ENCODE assay signal across 10 cellular contexts in the genomic region with DNA sequence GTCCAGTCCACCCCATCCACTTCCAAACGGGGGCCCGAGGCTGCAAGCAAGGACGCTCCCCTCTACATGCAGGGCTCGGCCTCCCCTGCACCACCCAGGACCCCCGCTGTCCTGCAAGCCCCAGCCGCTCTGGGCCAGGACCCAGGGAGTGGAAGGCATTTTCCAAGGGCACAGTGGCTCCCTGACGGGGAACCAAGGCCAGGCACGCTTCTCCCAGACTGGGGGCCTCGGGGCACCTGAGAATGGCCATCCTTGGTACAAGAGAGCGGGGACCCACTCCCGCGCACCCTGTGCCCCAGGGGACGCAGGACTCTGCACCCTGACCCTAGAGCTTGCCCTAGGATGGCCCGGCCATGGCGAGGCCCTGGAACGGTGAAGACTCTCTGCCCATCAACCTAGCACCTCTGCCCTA. TPM values are rescaled to one million over a fixed set of nuclear protein-coding genes. Genes with fewer than 3 reads are reported as not detected.
DNase-seq lines count a peak whose midpoint lies in the region; ATAC-seq, FAIRE-seq and TF ChIP-seq lines count a peak whose summit lies in the region.
"Had no signal": no experiment of that assay in that cellular context is flagged by ENCODE, and none has a peak within 500 bp of the region (broad histone marks: within the 10 kb centered on the region; RNA-seq: fewer than 3 reads in every experiment).

No MANE protein-coding gene starts in this region.

- H3K36me3 Mint-ChIP-seq in CD14-positive monocyte, result no peaks in the 10 kb centered on the region

- peak overlapping the region in 4 of 7 donors; percentile 9 to 63 (median 18) for H3K27ac Mint-ChIP-seq in CD14-positive monocyte

- H3K36me3 ChIP-seq in SJSA1, result peaks cover 6% of the 10 kb centered on the region; the same call in 1 of the 2 replicates
- H3K36me3 ChIP-seq in MG63, result no peaks in the 10 kb centered on the region

- H3K27ac ChIP-seq in SJSA1, result peak overlapping the region; percentile 96; the same call in 1 of the 2 replicates

- H3K27me3 Mint-ChIP-seq in CD14-positive monocyte (ENCODE audit: low read depth in 3 of 3), result peaks cover 5 to 21% (median 12%) of the 10 kb centered on the region in 3 donors

- H3K9me3 ChIP-seq in SJSA1 (replicated peaks) (peaks cover 9% of the 10 kb centered on the region), MG63 (no peaks in the 10 kb centered on the region)

- no peak for TF ChIP-seq CTCF in CD14-positive monocyte (IDR thresholded peaks at IDR 0.05)
- no peak for TF ChIP-seq CTCF in fibroblast of mammary gland (conservative IDR thresholded peaks at IDR 0.05; ENCODE audit: control insufficient read depth, insufficient read depth, low read depth, low read length)
- TF ChIP-seq CTCF in D721Med (IDR thresholded peaks at IDR 0.05; ENCODE audit: insufficient read depth, missing control alignments), result no peak

- H3K9me3 Mint-ChIP-seq in CD14-positive monocyte, result peaks cover 0 to 4% (median 3%) of the 10 kb centered on the region in 7 donors

- DNase-seq in CD14-positive monocyte (ENCODE audit: low spot score) (no peak), SJSA1 (ENCODE audit: low read depth in 1 of 2, low spot score in 2 of 2) (no peak), fibroblast of mammary gland (ENCODE audit: low read depth) (no peak), sciatic nerve (ENCODE audit: low spot score) (no peak), MG63 (no peak), HUDEP-2 (lab: John Stamatoyannopoulos, UW; ENCODE audit: unreplicated experiment in 76 of 76) (no peak), NCI-H226 (no peak), D721Med (ENCODE audit: insufficient read length, low spot score) (no peak)

- FAIRE-seq in D721Med (lab: Jason Lieb, UNC), result no peak
- FAIRE-seq: endometrium, keratinocyte had no signal

- intact Hi-C loops in CD14-positive monocyte (cut with micrococcal nuclease) (no loop called here), sciatic nerve (cut with DNase I) (no loop called here)

- H3K27me3 ChIP-seq in SJSA1 (replicated peaks) (no peaks in the 10 kb centered on the region), MG63 (no peaks in the 10 kb centered on the region)

- peaks cover 21% of the 10 kb centered on the region for H3K4me1 ChIP-seq in SJSA1 (replicated peaks)

- peak overlapping the region; percentile 78 for H3K4me3 ChIP-seq in SJSA1
- peak overlapping the region; percentile 55 for H3K4me3 ChIP-seq in fibroblast of mammary gland (ENCODE audit: control insufficient read depth, low read depth, low read length)
- no peak overlapping the region for H3K4me3 ChIP-seq in MG63

- peak; percentile 4 for ATAC-seq in sciatic nerve

- peak overlapping the region; percentile 76 to 88 for H3K4me3 Mint-ChIP-seq in CD14-positive monocyte

- peaks cover 23% of the 10 kb centered on the region for H3K4me1 Mint-ChIP-seq in CD14-positive monocyte

RNA-seq across cellular contexts. Expression of gene AKR1E2, which starts 0.5 kb away (rescaled TPM):
- polyA plus RNA-seq in CD14-positive monocyte, result under 1 TPM; 0.45 to 0.74 TPM
- total RNA-seq in SJSA1 (2014; rRNA removed; shearing (Covaris generic)), result 17.0 and 24.5 TPM in 2 replicates
- 25.1 TPM for total RNA-seq in sciatic nerve
- total RNA-seq in MG63 (2014; rRNA removed; shearing (Covaris generic); ENCODE audit: low replicate concordance), result 0.37 and 1.2 TPM in 2 replicates
